In the genomic region with DNA sequence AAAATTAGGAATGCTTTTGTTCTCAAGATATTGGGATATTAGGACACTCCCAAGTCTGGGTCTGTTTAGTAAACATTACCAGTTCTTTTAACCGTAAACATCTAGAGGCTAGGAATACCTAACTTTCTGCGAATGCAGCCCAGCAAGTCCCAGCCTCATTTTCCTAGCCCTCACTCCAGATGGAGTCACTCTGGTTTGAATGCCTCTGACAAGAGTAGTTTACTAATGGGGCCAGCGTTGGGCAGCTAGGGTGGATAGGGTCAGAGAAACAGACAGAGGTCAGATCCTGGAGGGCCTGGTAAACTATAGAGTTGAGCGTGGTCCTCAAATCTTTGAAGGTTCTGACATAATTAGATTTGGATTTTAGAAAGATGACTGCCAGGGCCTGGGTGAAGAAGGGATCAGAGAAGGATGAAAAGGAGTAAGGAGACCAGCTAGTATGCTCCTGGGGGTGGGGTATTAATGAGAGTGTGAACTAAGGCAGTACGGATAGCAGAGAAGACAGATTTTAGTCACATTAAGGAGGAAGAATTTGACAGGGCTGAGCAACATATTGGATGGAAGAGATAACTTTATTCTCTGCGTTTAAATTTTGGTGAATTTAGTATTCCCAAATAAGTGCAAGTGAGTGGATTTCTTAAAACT, we compare ENCODE assay signal across 15 cellular contexts. TPM values are rescaled to one million over a fixed set of nuclear protein-coding genes. Genes with fewer than 3 reads are reported as not detected.
DNase-seq lines count a peak whose midpoint lies in the region; ATAC-seq and TF ChIP-seq lines count a peak whose summit lies in the region.
"Had no signal": no experiment of that assay in that cellular context is flagged by ENCODE, and none has a peak within 500 bp of the region (broad histone marks: within the 10 kb centered on the region; RNA-seq: fewer than 3 reads in every experiment).

No MANE protein-coding gene starts in this region.

- H4K8ac ChIP-seq in trophoblast cell (ENCODE audit: low read depth, low read length): peak overlapping the region; percentile 70

- H3K36me3 ChIP-seq in GM23338 (ENCODE audit: insufficient read depth): no peaks in the 10 kb centered on the region
- H3K36me3 ChIP-seq in RWPE2 (ENCODE audit: low read depth): peaks cover 6% of the 10 kb centered on the region; the same call in 1 of the 2 replicates
- no peaks in the 10 kb centered on the region for H3K36me3 ChIP-seq in trophoblast cell (ENCODE audit: control insufficient read depth in 1 of 2, insufficient read depth in 2 of 2, low read length in 2 of 2)
- no peaks in the 10 kb centered on the region for H3K36me3 ChIP-seq in mucosa of descending colon (ENCODE audit: low read depth)
- H3K36me3 ChIP-seq: ascending aorta, esophagus squamous epithelium had no signal

- intact Hi-C loops in mucosa of descending colon (cut with DNase I, micrococcal nuclease): no loop called here

- H3K27ac ChIP-seq in GM23338 (ENCODE audit: low read depth) (peak overlapping the region; percentile 73), RWPE2 (ENCODE audit: poor library complexity, severe bottlenecking) (peak overlapping the region; percentile 99), epithelial cell of prostate (peak overlapping the region; percentile 97), trophoblast cell (ENCODE audit: low read depth, low read length) (peak overlapping the region; percentile 81)
- H3K27ac ChIP-seq: ascending aorta, esophagus squamous epithelium, psoas muscle had no signal

- peaks cover 60% of the 10 kb centered on the region for H3K4me1 Mint-ChIP-seq in GM23338
- peaks cover 17% of the 10 kb centered on the region for H3K4me1 Mint-ChIP-seq in activated naive CD4-positive, alpha-beta T cell treated with anti-CD3 and anti-CD28 coated beads, Interleukin-2, amount 10 ng/mL, durations not matched to agents 7 days and 5 days

- H3K4me3 ChIP-seq in GM23338: 0 out of 2 replicates have a peak overlapping the region, but pooled peaks have one; percentile 10
- no peak overlapping the region for H3K4me3 ChIP-seq in RWPE2 (ENCODE audit: severe bottlenecking)
- no peak overlapping the region for H3K4me3 ChIP-seq in trophoblast cell (ENCODE audit: low read depth, low read length)
- H3K4me3 ChIP-seq in mucosa of descending colon: no peak overlapping the region
- H3K4me3 ChIP-seq: ascending aorta, esophagus squamous epithelium, psoas muscle had no signal

- H3K79me2 ChIP-seq in GM23338 (replicated peaks; ENCODE audit: insufficient read depth) (peaks cover 97% of the 10 kb centered on the region), trophoblast cell (ENCODE audit: control insufficient read depth, insufficient read depth, low read length, poor library complexity) (peaks cover 2% of the 10 kb centered on the region)

- no peaks in the 10 kb centered on the region; the same call in 1 of the 2 replicates for H4K20me1 ChIP-seq in GM23338 (replicated peaks; ENCODE audit: insufficient read depth)

- H2AFZ ChIP-seq in GM23338 (no peak overlapping the region), trophoblast cell (ENCODE audit: insufficient read depth, low read length, poor library complexity) (no peak overlapping the region)

- H2AK5ac ChIP-seq in trophoblast cell (ENCODE audit: low read length): no peak overlapping the region

- no peak overlapping the region for H3K4ac ChIP-seq in trophoblast cell (ENCODE audit: low read depth, low read length)

- no peaks in the 10 kb centered on the region; the same call in 2 of the 3 replicates for H3K9me3 Mint-ChIP-seq in GM23338
- no peaks in the 10 kb centered on the region for H3K9me3 Mint-ChIP-seq in activated naive CD4-positive, alpha-beta T cell treated with anti-CD3 and anti-CD28 coated beads, Interleukin-2, amount 10 ng/mL, durations not matched to agents 7 days and 5 days
- H3K9me3 Mint-ChIP-seq: dendritic cell treated with granulocyte-macrophage colony-stimulating factor and Interleukin-4, amounts not matched to agents 40 ng/mL and 50 ng/mL, for 4 days had no signal

- CTCF ChIA-PET in activated naive CD4-positive, alpha-beta T cell treated with anti-CD3 and anti-CD28 coated beads, Interleukin-2, amount 10 ng/mL, durations not matched to agents 7 days and 5 days (lab: Charles Lee): no interaction called here

- no peaks in the 10 kb centered on the region for H3K27me3 Mint-ChIP-seq in GM23338 (ENCODE audit: insufficient read depth, low read depth, poor library complexity)
- H3K27me3 Mint-ChIP-seq in activated naive CD4-positive, alpha-beta T cell treated with anti-CD3 and anti-CD28 coated beads, Interleukin-2, amount 10 ng/mL, durations not matched to agents 7 days and 5 days: no peaks in the 10 kb centered on the region
- H3K27me3 Mint-ChIP-seq: dendritic cell treated with granulocyte-macrophage colony-stimulating factor and Interleukin-4, amounts not matched to agents 40 ng/mL and 50 ng/mL, for 4 days had no signal

- no peak overlapping the region for H4K12ac ChIP-seq in trophoblast cell (ENCODE audit: low read depth, low read length)

- no peaks in the 10 kb centered on the region for H3K9me3 ChIP-seq in RWPE2 (ENCODE audit: severe bottlenecking)
- H3K9me3 ChIP-seq in trophoblast cell (ENCODE audit: insufficient read depth, low read depth, low read length): no peaks in the 10 kb centered on the region
- H3K9me3 ChIP-seq in mucosa of descending colon: no peaks in the 10 kb centered on the region
- H3K9me3 ChIP-seq: ascending aorta, esophagus squamous epithelium, psoas muscle had no signal

- peak overlapping the region; percentile 61 for H3K14ac ChIP-seq in trophoblast cell (ENCODE audit: low read length)

- peak overlapping the region; percentile 9; the same call in 1 of the 2 replicates for H3K27ac Mint-ChIP-seq in GM23338
- no peak overlapping the region for H3K27ac Mint-ChIP-seq in activated naive CD4-positive, alpha-beta T cell treated with anti-CD3 and anti-CD28 coated beads, Interleukin-2, amount 10 ng/mL, durations not matched to agents 7 days and 5 days

- H3K79me1 ChIP-seq in trophoblast cell (ENCODE audit: low read length): peaks cover 14% of the 10 kb centered on the region

- H3K9ac ChIP-seq in trophoblast cell (ENCODE audit: low read length): no peak overlapping the region

- H3K23ac ChIP-seq in trophoblast cell (ENCODE audit: low read length): no peak overlapping the region

- DNase-seq in GM23338 (ENCODE audit: low spot score): no peak
- no peak for DNase-seq in RWPE2 (ENCODE audit: low spot score)
- DNase-seq in epithelial cell of prostate (ENCODE audit: low read depth, low spot score): no peak
- DNase-seq in trophoblast cell: peak; percentile 53 to 67
- no peak for DNase-seq in activated naive CD4-positive, alpha-beta T cell treated with anti-CD3 and anti-CD28 coated beads, Interleukin-2, amount 10 ng/mL, durations not matched to agents 7 days and 5 days
- DNase-seq in DMS153 (lab: John Stamatoyannopoulos, UW): no peak
- DNase-seq in mucosa of descending colon: no peak
- no peak for DNase-seq in NCI-H69 (lab: John Stamatoyannopoulos, UW)
- DNase-seq: activated CD4-positive, alpha-beta T cell treated with anti-CD3 and anti-CD28 coated beads for 1 hour; esophagus squamous epithelium; NCI-H187 treated with DMSO at 0.1 percent for 48 hours; psoas muscle; stimulated activated CD4-positive, alpha-beta T cell treated with anti-CD3 and anti-CD28 coated beads, Interleukin-15, amount 100 ng/mL, for 24 hours had no signal

- H3F3A ChIP-seq in GM23338 (replicated peaks; ENCODE audit: low read depth): no peaks in the 10 kb centered on the region

- peaks cover 59% of the 10 kb centered on the region for H3K4me1 ChIP-seq in GM23338 (ENCODE audit: insufficient read depth)
- H3K4me1 ChIP-seq in RWPE2 (ENCODE audit: insufficient read depth, poor library complexity, severe bottlenecking): peaks cover 76% of the 10 kb centered on the region
- peaks cover 7 to 23% of the 10 kb centered on the region in 2 experiments for H3K4me1 ChIP-seq in trophoblast cell (ENCODE audit: control insufficient read depth in 1 of 2, insufficient read depth in 2 of 2, low read length in 2 of 2)
- no peaks in the 10 kb centered on the region for H3K4me1 ChIP-seq in mucosa of descending colon (ENCODE audit: low read depth)
- H3K4me1 ChIP-seq: psoas muscle had no signal

- peak overlapping the region; percentile 64 for H3K4me2 ChIP-seq in GM23338
- no peak overlapping the region for H3K4me2 ChIP-seq in trophoblast cell (ENCODE audit: low read length)

- H3K27me3 ChIP-seq in GM23338 (ENCODE audit: insufficient read depth): no peaks in the 10 kb centered on the region
- H3K27me3 ChIP-seq in RWPE2 (ENCODE audit: insufficient read depth, poor library complexity, severe bottlenecking): no peaks in the 10 kb centered on the region
- H3K27me3 ChIP-seq in trophoblast cell (ENCODE audit: insufficient read depth, low read length): no peaks in the 10 kb centered on the region
- H3K27me3 ChIP-seq: ascending aorta, esophagus squamous epithelium had no signal

- no CpG with 5 or more reads among the region's 6 CpGs for WGBS in trophoblast cell (ENCODE audit: extremely low coverage, insufficient coverage, insufficient read length)

- H3K36me3 Mint-ChIP-seq in GM23338 (ENCODE audit: low read depth): peaks cover 7% of the 10 kb centered on the region; the same call in 2 of the 3 replicates
- peaks cover 3% of the 10 kb centered on the region for H3K36me3 Mint-ChIP-seq in activated naive CD4-positive, alpha-beta T cell treated with anti-CD3 and anti-CD28 coated beads, Interleukin-2, amount 10 ng/mL, durations not matched to agents 7 days and 5 days

- no peak overlapping the region for H3K18ac ChIP-seq in trophoblast cell (ENCODE audit: low read length)

- no peak overlapping the region for H4K91ac ChIP-seq in trophoblast cell (ENCODE audit: low read depth, low read length)

- H3K9me2 ChIP-seq in GM23338 (ENCODE audit: insufficient read depth): no peaks in the 10 kb centered on the region

- H3K4me3 Mint-ChIP-seq in GM23338: 0 out of 3 replicates have a peak overlapping the region, but pooled peaks have one; percentile 2
- no peak overlapping the region for H3K4me3 Mint-ChIP-seq in activated naive CD4-positive, alpha-beta T cell treated with anti-CD3 and anti-CD28 coated beads, Interleukin-2, amount 10 ng/mL, durations not matched to agents 7 days and 5 days
- H3K4me3 Mint-ChIP-seq: dendritic cell treated with granulocyte-macrophage colony-stimulating factor and Interleukin-4, amounts not matched to agents 40 ng/mL and 50 ng/mL, for 4 days had no signal

- H2BK120ac ChIP-seq in trophoblast cell (ENCODE audit: insufficient read depth, low read length, poor library complexity): no peak overlapping the region

- ATAC-seq in GM23338 (peak; percentile 51), RWPE2 (ENCODE audit: low read depth) (peak; percentile 11; the same call in 1 of the 3 replicates), mucosa of descending colon (no peak)
- ATAC-seq: psoas muscle had no signal

- TF ChIP-seq CTCF in GM23338 (conservative IDR thresholded peaks at IDR 0.05; ENCODE audit: low read depth in 2 of 2) (no peak), RWPE2 (IDR thresholded peaks at IDR 0.05; ENCODE audit: poor library complexity, severe bottlenecking) (no peak), mucosa of descending colon (IDR thresholded peaks at IDR 0.05) (no peak)

- peak overlapping the region; percentile 84 for H2BK5ac ChIP-seq in trophoblast cell (ENCODE audit: low read depth, low read length, poor library complexity)

- H2BK12ac ChIP-seq in trophoblast cell (ENCODE audit: low read length): peak overlapping the region; percentile 17

RNA-seq across cellular contexts. Expression of a gene that starts 53.7 kb away (rescaled TPM):
- total RNA-seq in GM23338 (2014; rRNA removed; shearing (Covaris generic)): 24.0 and 31.3 TPM in 2 replicates
- 11.4 and 12.2 TPM in 2 replicates for polyA plus RNA-seq in GM23338 (2016; fragmentation: Nextera tagmentation; extraction: Ambion mirVana)
- 14.4 and 15.0 TPM in 2 replicates for polyA plus RNA-seq in trophoblast cell (2013)
- total RNA-seq in mucosa of descending colon: 1 to 10 TPM; 3.4 to 9.6 (median 6.6) TPM

Comparison
In these comparisons a context has a peak if more than half of its experiments do, and no peak if none do; other contexts are left out.
1. DNase-seq: peak in trophoblast cell (2 of 2); none in GM23338 (single experiment), RWPE2 (single experiment), epithelial cell of prostate (single experiment), activated naive CD4-positive, alpha-beta T cell treated with anti-CD3 and anti-CD28 coated beads, Interleukin-2, amount 10 ng/mL, durations not matched to agents 7 days and 5 days (single experiment), DMS153 (single experiment), mucosa of descending colon (0 of 3) and NCI-H69 (single experiment).
2. Peak in every context shown above with its lines, with median percentiles within 50 percentile points of each other: H3K27ac ChIP-seq.